Comparison of ENCODE assay signal across 1 cellular context in the genomic region with DNA sequence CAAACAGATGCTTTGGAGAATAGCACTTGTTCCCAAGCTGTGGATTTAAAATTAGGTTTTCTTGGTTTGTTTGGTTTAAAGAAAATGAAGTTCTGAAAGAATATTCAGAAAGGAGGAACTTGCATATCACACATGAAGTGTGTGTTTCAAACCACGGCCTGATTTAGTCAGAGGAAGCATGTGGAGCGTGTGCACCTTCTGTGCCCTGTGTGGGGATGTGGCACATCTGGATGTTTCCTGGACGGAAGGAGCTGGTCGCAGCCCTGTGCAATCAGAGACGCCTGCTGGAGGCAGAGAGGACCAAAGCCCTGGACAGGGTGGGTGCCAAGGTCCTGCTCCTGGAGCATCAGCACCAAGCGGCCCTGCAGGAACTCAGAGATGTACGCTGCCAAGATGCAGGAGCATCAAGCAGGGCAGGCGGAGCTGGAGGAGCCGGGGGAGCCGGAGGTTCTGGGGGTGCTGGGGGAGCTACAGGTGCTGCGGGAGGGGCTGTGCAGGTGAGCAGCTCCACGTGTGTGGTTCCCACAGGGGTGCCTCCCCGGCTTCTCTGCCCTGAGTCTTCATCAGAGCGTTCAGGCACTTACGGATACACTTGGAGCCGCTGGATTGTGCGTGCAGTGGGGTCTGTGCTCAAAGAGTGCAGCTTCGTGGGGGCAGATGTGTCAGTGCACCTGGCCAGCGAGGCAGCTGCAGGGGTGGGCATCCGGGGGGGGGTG.
TF ChIP-seq lines count a peak whose summit lies in the region.

No MANE protein-coding gene starts in this region.

TF ChIP-seq in SK-N-SH, 30 proteins besides CTCF, POLR2A, EP300 and RAD21 (continued from another document):
- TF ChIP-seq, protein P1, sequence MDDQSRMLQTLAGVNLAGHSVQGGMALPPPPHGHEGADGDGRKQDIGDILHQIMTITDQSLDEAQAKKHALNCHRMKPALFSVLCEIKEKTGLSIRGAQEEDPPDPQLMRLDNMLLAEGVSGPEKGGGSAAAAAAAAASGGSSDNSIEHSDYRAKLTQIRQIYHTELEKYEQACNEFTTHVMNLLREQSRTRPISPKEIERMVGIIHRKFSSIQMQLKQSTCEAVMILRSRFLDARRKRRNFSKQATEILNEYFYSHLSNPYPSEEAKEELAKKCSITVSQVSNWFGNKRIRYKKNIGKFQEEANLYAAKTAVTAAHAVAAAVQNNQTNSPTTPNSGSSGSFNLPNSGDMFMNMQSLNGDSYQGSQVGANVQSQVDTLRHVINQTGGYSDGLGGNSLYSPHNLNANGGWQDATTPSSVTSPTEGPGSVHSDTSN (IDR thresholded peaks at IDR 0.05): no peak
- TF ChIP-seq TAF1 (IDR thresholded peaks at IDR 0.05; ENCODE audit: borderline replicate concordance, low read depth, low read length): no peak
- TF ChIP-seq, protein P2, sequence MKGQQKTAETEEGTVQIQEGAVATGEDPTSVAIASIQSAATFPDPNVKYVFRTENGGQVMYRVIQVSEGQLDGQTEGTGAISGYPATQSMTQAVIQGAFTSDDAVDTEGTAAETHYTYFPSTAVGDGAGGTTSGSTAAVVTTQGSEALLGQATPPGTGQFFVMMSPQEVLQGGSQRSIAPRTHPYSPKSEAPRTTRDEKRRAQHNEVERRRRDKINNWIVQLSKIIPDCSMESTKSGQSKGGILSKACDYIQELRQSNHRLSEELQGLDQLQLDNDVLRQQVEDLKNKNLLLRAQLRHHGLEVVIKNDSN (IDR thresholded peaks at IDR 0.05; ENCODE audit: borderline replicate concordance, low read depth): no peak
- TF ChIP-seq GABPA (IDR thresholded peaks at IDR 0.05; ENCODE audit: low read depth): no peak
- TF ChIP-seq NRF1 (IDR thresholded peaks at IDR 0.05; ENCODE audit: low read depth, low read length): no peak
- TF ChIP-seq FOXM1 (IDR thresholded peaks at IDR 0.05; ENCODE audit: low read depth): no peak
TF ChIP-seq in SK-N-SH: peak in this region for 0.
